ENCODE assay signal across 8 cellular contexts in the genomic region with DNA sequence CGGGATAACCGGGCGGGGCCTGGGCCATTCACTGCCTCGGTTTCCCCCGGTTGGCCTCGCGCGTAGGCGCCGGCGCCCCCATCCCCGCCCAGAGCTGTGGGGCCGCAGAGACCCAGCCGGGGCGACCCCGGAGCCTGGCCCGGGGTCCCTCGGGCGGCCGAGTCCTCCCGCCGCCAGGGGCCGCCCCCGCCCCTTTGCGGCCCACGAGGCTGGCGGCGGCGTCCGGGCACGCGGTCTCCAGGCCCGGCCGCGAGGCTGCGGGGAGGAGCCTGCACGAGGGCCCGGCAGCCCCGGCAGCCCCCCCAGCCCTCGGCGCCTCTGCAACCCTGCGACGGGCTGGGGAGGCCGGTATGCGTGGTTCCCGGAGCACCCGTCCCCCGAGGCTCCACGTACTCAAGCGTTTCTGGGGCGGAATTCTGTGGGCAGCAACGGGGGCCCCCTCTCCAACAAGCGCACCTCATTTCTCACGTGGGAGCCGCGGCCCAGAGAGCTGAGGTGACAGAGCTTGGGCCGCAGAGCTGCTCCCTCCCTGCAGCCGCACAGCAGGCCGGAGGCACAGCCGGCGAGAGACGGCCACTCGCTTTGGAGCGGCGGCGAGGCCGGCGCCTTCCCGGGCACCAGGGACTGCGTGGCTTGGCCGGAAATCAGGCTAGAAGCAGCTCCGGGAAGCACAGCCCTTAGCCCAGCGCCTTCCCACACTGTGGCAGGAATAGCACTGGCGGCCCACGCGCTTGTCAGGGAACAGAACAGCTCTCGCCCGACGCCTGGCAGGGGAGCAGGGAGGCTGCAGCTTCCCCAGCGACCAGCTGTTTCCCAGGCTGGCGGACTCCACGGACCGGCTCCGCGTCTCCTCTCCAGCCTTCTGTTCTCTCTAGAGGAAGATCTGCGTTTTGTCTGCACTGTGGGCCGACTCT. TPM values are rescaled to one million over a fixed set of nuclear protein-coding genes. Genes with fewer than 3 reads are reported as not detected.
DNase-seq lines count a peak whose midpoint lies in the region; ATAC-seq and TF ChIP-seq lines count a peak whose summit lies in the region.

No MANE protein-coding gene starts in this region.

- no peak for TF ChIP-seq CTCF in GM12875 (IDR thresholded peaks at IDR 0.05; ENCODE audit: borderline replicate concordance, insufficient read depth, low read depth, low read length)
- no peak for TF ChIP-seq CTCF in NB4 (IDR thresholded peaks at IDR 0.05; ENCODE audit: low read depth, low read length)
- peak; percentile 59 for TF ChIP-seq CTCF in endodermal cell (conservative IDR thresholded peaks at IDR 0.05)

- H3K27ac ChIP-seq in endodermal cell (ENCODE audit: low read depth, low read length): peak overlapping the region; percentile 96

- H3K27me3 ChIP-seq in endodermal cell (ENCODE audit: control insufficient read depth, insufficient read depth, low read length, poor library complexity, severe bottlenecking): no peaks in the 10 kb centered on the region
- H3K27me3 ChIP-seq in mononuclear cell (ENCODE audit: insufficient read depth, low read length): no peaks in the 10 kb centered on the region

- H3K4me3 Mint-ChIP-seq in activated CD4-positive, alpha-beta memory T cell treated with anti-CD3 and anti-CD28 coated beads, Interleukin-2, amount 10 ng/mL, durations not matched to agents 7 days and 5 days: peak overlapping the region; percentile 87
- H3K4me3 Mint-ChIP-seq in endodermal cell: peak overlapping the region; percentile 65

- H3K9me3 ChIP-seq in endodermal cell (ENCODE audit: control insufficient read depth, low read length) (no peaks in the 10 kb centered on the region), mononuclear cell (ENCODE audit: low read depth, low read length) (no peaks in the 10 kb centered on the region)

- DNase-seq in NB4 (ENCODE audit: low read depth): peak; percentile 81
- DNase-seq in activated CD4-positive, alpha-beta memory T cell treated with anti-CD3 and anti-CD28 coated beads, Interleukin-2, amount 10 ng/mL, durations not matched to agents 7 days and 5 days: peak; percentile 65
- DNase-seq in endodermal cell: peak; percentile 86
- peak; percentile 64 for DNase-seq in stimulated activated naive CD8-positive, alpha-beta T cell treated with anti-CD3 and anti-CD28 coated beads, Interleukin-15, Interleukin-2, amounts not matched to agents 100 U/mL and 50 U/mL, for 24 hours

- H3K4me3 ChIP-seq in GM12875 (ENCODE audit: low read depth, low read length) (peak overlapping the region; percentile 91), NB4 (ENCODE audit: low read depth, low read length) (peak overlapping the region; percentile 71), endodermal cell (ENCODE audit: low read length) (peak overlapping the region; percentile 45), mononuclear cell (ENCODE audit: low read length) (peak overlapping the region; percentile 96)

- no peaks in the 10 kb centered on the region for H3K9me3 Mint-ChIP-seq in activated CD4-positive, alpha-beta memory T cell treated with anti-CD3 and anti-CD28 coated beads, Interleukin-2, amount 10 ng/mL, durations not matched to agents 7 days and 5 days
- no peaks in the 10 kb centered on the region for H3K9me3 Mint-ChIP-seq in endodermal cell

- peak overlapping the region; percentile 15 for H3K9ac ChIP-seq in endodermal cell (ENCODE audit: extremely low read depth, low read length, poor library complexity, severe bottlenecking)

- 19 to 27% methylated on average over 42 to 87 of the region's 87 CpGs for WGBS in endodermal cell (ENCODE audit: insufficient coverage in 1 of 2, insufficient read length in 1 of 2), 2 experiments

- POLR2A ChIA-PET in activated CD4-positive, alpha-beta memory T cell treated with anti-CD3 and anti-CD28 coated beads, Interleukin-2, amount 10 ng/mL, durations not matched to agents 7 days and 5 days (lab: Charles Lee): interaction anchor here (0.7 to 12.5 kb wide), 26 partner anchors 7 to 805 kb away, joined by 3 to 178 read pairs (median 5); partner anchors contain the start of genes CCDC47, DCAF7, DDX42 and MAP3K3

- peaks cover 67% of the 10 kb centered on the region for H3K4me1 Mint-ChIP-seq in activated CD4-positive, alpha-beta memory T cell treated with anti-CD3 and anti-CD28 coated beads, Interleukin-2, amount 10 ng/mL, durations not matched to agents 7 days and 5 days
- peaks cover 27% of the 10 kb centered on the region for H3K4me1 Mint-ChIP-seq in endodermal cell

- CTCF ChIA-PET in activated CD4-positive, alpha-beta memory T cell treated with anti-CD3 and anti-CD28 coated beads, Interleukin-2, amount 10 ng/mL, durations not matched to agents 7 days and 5 days (lab: Charles Lee): interaction anchor here (0.8 to 2.3 kb wide), 4 partner anchors 9 to 148 kb away, joined by 4 to 17 read pairs (median 6); partner anchors contain the start of genes CCDC47 and DDX42

- peak; percentile 5 for ATAC-seq in stimulated activated naive CD8-positive, alpha-beta T cell treated with anti-CD3 and anti-CD28 coated beads, Interleukin-15, Interleukin-2, amounts not matched to agents 100 U/mL and 50 U/mL, for 24 hours
- no peak for ATAC-seq in GM19467 (IDR thresholded peaks at IDR 0.05; ENCODE audit: unreplicated experiment)
- ATAC-seq in GM18861 (IDR thresholded peaks at IDR 0.05; ENCODE audit: unreplicated experiment): no peak

- H3K36me3 Mint-ChIP-seq in activated CD4-positive, alpha-beta memory T cell treated with anti-CD3 and anti-CD28 coated beads, Interleukin-2, amount 10 ng/mL, durations not matched to agents 7 days and 5 days (ENCODE audit: low read depth): peaks cover 64% of the 10 kb centered on the region
- peaks cover 24% of the 10 kb centered on the region for H3K36me3 Mint-ChIP-seq in endodermal cell (ENCODE audit: low read depth)

- peak overlapping the region; percentile 99 for H3K27ac Mint-ChIP-seq in activated CD4-positive, alpha-beta memory T cell treated with anti-CD3 and anti-CD28 coated beads, Interleukin-2, amount 10 ng/mL, durations not matched to agents 7 days and 5 days
- H3K27ac Mint-ChIP-seq in endodermal cell: peak overlapping the region; percentile 30

- peak; percentile 1 for TF ChIP-seq POLR2A in NB4 (IDR thresholded peaks at IDR 0.05; ENCODE audit: extremely low read depth, insufficient read length)

- H3K4me1 ChIP-seq in endodermal cell (ENCODE audit: control insufficient read depth, insufficient read depth, low read length): peaks cover 9% of the 10 kb centered on the region
- H3K4me1 ChIP-seq in mononuclear cell (ENCODE audit: insufficient read depth, low read length): peaks cover 73% of the 10 kb centered on the region

- H3K36me3 ChIP-seq in endodermal cell (ENCODE audit: control insufficient read depth, insufficient read depth, low read length): peaks cover 32% of the 10 kb centered on the region

- H3K27me3 Mint-ChIP-seq in activated CD4-positive, alpha-beta memory T cell treated with anti-CD3 and anti-CD28 coated beads, Interleukin-2, amount 10 ng/mL, durations not matched to agents 7 days and 5 days: no peaks in the 10 kb centered on the region
- no peaks in the 10 kb centered on the region for H3K27me3 Mint-ChIP-seq in endodermal cell (ENCODE audit: insufficient read depth)

RNA-seq across cellular contexts. Expression of gene LIMD2, which starts 0.9 kb away (rescaled TPM):
- total RNA-seq in activated CD4-positive, alpha-beta memory T cell treated with anti-CD3 and anti-CD28 coated beads, Interleukin-2, amount 10 ng/mL, durations not matched to agents 7 days and 5 days: 100 to 1,000 TPM; 394 to 401 TPM
- total RNA-seq in endodermal cell (100 to 1,000 TPM in 1 of 2 donors, 10 to 100 TPM in 1; 97.5 to 111 TPM), mononuclear cell (274 TPM)
- 119 TPM for polyA plus RNA-seq in endodermal cell (2013, experiment 1 of 2)
- polyA plus RNA-seq in endodermal cell (2013, experiment 2 of 2): 115 TPM

RNA-seq across cellular contexts. Expression of gene STRADA, which starts 40.8 kb away (rescaled TPM):
- 10 to 100 TPM; 53.1 to 59.4 TPM for total RNA-seq in activated CD4-positive, alpha-beta memory T cell treated with anti-CD3 and anti-CD28 coated beads, Interleukin-2, amount 10 ng/mL, durations not matched to agents 7 days and 5 days
- total RNA-seq in endodermal cell (10 to 100 TPM; 49.7 to 73.1 TPM), mononuclear cell (37.7 TPM)
- polyA plus RNA-seq in endodermal cell (2013, experiment 1 of 2): 50.3 TPM
- polyA plus RNA-seq in endodermal cell (2013, experiment 2 of 2): 48.4 TPM

Comparison
In these comparisons a context has a peak if more than half of its experiments do, and no peak if none do; other contexts are left out.
1. H3K4me3 ChIP-seq: peak in every context shown above with its lines; median percentile 96 in mononuclear cell; 91 in GM12875; 71 in NB4; 45 in endodermal cell.